Comparison of ENCODE assay signal across 9 cellular contexts in genomic region chr2:138296365-138296764, GRCh38.
"Had no signal": no experiment of that assay in that cellular context is flagged by ENCODE, and none has a peak within 500 bp of the region (broad histone marks: within the 10 kb centered on the region; RNA-seq: fewer than 3 reads in every experiment).

No MANE protein-coding gene starts in this region.

- DNase-seq: GM23248, GOT3, H7, H9, HCEC 1CT, HFFc6 had no signal

- H3K4me3 ChIP-seq: GM23248, GM23338, HAP-1 had no signal

- H3K9me3 ChIP-seq: HAP-1 had no signal

- H2AFZ ChIP-seq: GM23248, GM23338 had no signal

- H3K36me3 ChIP-seq: HAP-1 had no signal

- ATAC-seq: GM23338, HCT116 had no signal

- H3K4me3 Mint-ChIP-seq: GM23338, H9, HFFc6 had no signal

- H3K27ac ChIP-seq: GM23248 had no signal

- H3K9me3 Mint-ChIP-seq: GM23338, H9, HFFc6 had no signal

- H3K27ac Mint-ChIP-seq: GM23338, HFFc6 had no signal

- H3K9ac ChIP-seq: GM23248 had no signal

- H3K4me2 ChIP-seq: GM23338 had no signal
